7 cellular contexts compared by ENCODE assay signal in genomic region chr19:12365372-12366162, GRCh38. TPM values are rescaled to one million over a fixed set of nuclear protein-coding genes. Genes with fewer than 3 reads are reported as not detected.
DNase-seq lines count a peak whose midpoint lies in the region; ATAC-seq, FAIRE-seq and TF ChIP-seq lines count a peak whose summit lies in the region.

TSS of gene ZNF442 (minus strand) at chr19:12365683. CDS start at chr19:12363631, 2,052 bp downstream.

- intact Hi-C loops in kidney (cut with DNase I) = no loop called here

- H3K9me3 Mint-ChIP-seq in chondrocyte (ENCODE audit: low read depth) = peaks cover 4% of the 10 kb centered on the region

- peak; percentile 97 for FAIRE-seq in kidney (lab: Jason Lieb, UNC)

- no peaks in the 10 kb centered on the region for H3K36me3 ChIP-seq in kidney (ENCODE audit: control insufficient read depth in 1 of 2, insufficient read depth in 2 of 2, low read length in 2 of 2)

- ATAC-seq in GM18498 (IDR thresholded peaks at IDR 0.05; ENCODE audit: unreplicated experiment) (peak; percentile 95), HG02943 (IDR thresholded peaks at IDR 0.05; ENCODE audit: low read depth, unreplicated experiment) (peak; percentile 96)

- H3K9me3 ChIP-seq in kidney (ENCODE audit: control insufficient read depth in 1 of 2, low read length in 2 of 2) = no peaks in the 10 kb centered on the region

- no peaks in the 10 kb centered on the region for H3K27me3 Mint-ChIP-seq in chondrocyte (ENCODE audit: low read depth)

- H3K36me3 Mint-ChIP-seq in chondrocyte (ENCODE audit: low read depth) = peaks cover 1% of the 10 kb centered on the region

- H3K27ac ChIP-seq in kidney (ENCODE audit: low read depth in 2 of 2, low read length in 2 of 2) = peak within 1 kb of the TSS; percentile 86 to 89

- H3K4me3 ChIP-seq in kidney (ENCODE audit: low read length in 2 of 2) = peak within 1 kb of the TSS; percentile 77 to 85

- peak; percentile 86 for TF ChIP-seq CTCF in chondrocyte (IDR thresholded peaks at IDR 0.05)
- TF ChIP-seq CTCF in kidney (IDR thresholded peaks at IDR 0.05; ENCODE audit: borderline replicate concordance, extremely low read depth, insufficient read depth) = peak; percentile 56

- peaks cover 3 to 5% of the 10 kb centered on the region in 2 donors for H3K4me1 ChIP-seq in kidney (ENCODE audit: control insufficient read depth in 1 of 2, insufficient read depth in 1 of 2, low read depth in 1 of 2, low read length in 2 of 2)

- DNase-seq in NCI-H2196 (lab: John Stamatoyannopoulos, UW; ENCODE audit: unreplicated experiment) = peak; percentile 77
- peak; percentile 76 to 82 for DNase-seq in activated CD4-positive, alpha-beta T cell treated with anti-CD3 and anti-CD28 coated beads for 24 hours (ENCODE audit: low read depth in 2 of 2)
- peak; percentile 97 for DNase-seq in chondrocyte (ENCODE audit: low spot score)
- DNase-seq in kidney = peak; percentile 98
- DNase-seq in stimulated activated CD4-positive, alpha-beta T cell treated with anti-CD3 and anti-CD28 coated beads, Interleukin-15, amount 100 ng/mL, for 1 hour (ENCODE audit: low read depth in 1 of 2, low spot score in 1 of 2) = peak; percentile 53 to 66

- H3K27ac Mint-ChIP-seq in chondrocyte (ENCODE audit: unreplicated experiment) = peak within 1 kb of the TSS; percentile 100

- peaks cover 24% of the 10 kb centered on the region for H3K4me1 Mint-ChIP-seq in chondrocyte (ENCODE audit: low read depth)

- peak within 1 kb of the TSS; percentile 80 to 91 for H3K9ac ChIP-seq in kidney (ENCODE audit: low read length in 2 of 2)

- peak within 1 kb of the TSS; percentile 94 for H3K4me3 Mint-ChIP-seq in chondrocyte (ENCODE audit: unreplicated experiment)

RNA-seq across cellular contexts. Expression of gene ZNF442, which starts in this region (rescaled TPM):
- 2.6 to 3.4 TPM (median 3.3 TPM) in 3 replicates for total RNA-seq in chondrocyte
- total RNA-seq in kidney = 9.1 TPM
- polyA plus RNA-seq in kidney (ENCODE audit: insufficient read depth, low read depth, low replicate concordance) = 2.1 TPM

Comparison
In these comparisons a context has a peak if more than half of its experiments do, and no peak if none do; other contexts are left out.
1. Peak in every context shown above with its lines: DNase-seq, ATAC-seq, H3K4me3 ChIP-seq and H3K27ac ChIP-seq.